Comparison of ENCODE assay signal across 8 cellular contexts in the genomic region with DNA sequence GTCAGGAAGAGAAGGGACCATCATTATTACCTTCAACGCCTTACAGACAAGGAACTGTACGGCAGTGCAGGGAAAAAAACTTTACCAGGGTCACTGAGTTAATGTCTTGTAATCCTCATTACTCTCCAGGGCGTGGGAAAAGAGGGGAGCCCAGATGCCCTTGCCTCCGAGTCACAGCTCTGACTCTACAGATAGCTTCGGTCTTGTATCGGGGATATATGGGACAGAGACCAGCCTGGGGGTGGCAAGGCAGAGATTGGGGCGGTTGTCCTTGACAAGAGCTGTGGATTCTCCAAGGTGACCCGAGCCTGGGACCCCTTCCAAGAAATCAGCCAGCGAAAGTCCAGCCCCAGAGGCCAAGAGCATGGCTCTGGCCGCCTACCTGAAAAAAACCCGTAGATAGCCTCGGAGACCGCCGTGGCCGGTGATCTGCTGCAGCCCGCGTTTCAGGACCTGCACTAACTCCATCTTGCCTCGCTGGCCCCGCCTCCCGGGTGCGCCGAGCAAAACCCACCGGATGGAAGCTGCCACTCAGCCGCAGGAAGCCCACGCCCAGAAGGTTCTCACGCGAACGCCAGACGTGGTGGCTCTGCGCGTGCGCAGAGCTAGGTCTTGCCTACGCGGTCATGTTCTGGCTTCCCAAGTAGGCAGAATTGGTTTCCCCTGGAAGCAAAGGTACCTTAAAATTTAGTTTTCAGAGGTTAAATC. TPM values are rescaled to one million over a fixed set of nuclear protein-coding genes. Genes with fewer than 3 reads are reported as not detected.
DNase-seq lines count a peak whose midpoint lies in the region; ATAC-seq, FAIRE-seq and TF ChIP-seq lines count a peak whose summit lies in the region.

A gene (minus strand): TSS at position 485 of the 708 bp plus-strand sequence. CDS start 17 bp downstream, at position 468.

- peaks cover 7% of the 10 kb centered on the region for H3K9me3 Mint-ChIP-seq in activated CD8-positive, alpha-beta memory T cell treated with anti-CD3 and anti-CD28 coated beads, Interleukin-2, amount 10 ng/mL, durations not matched to agents 7 days and 5 days (ENCODE audit: low read depth)
- H3K9me3 Mint-ChIP-seq in endodermal cell, result peaks cover 23% of the 10 kb centered on the region

- peak within 1 kb of the TSS; percentile 86 for H3K27ac Mint-ChIP-seq in activated CD8-positive, alpha-beta memory T cell treated with anti-CD3 and anti-CD28 coated beads, Interleukin-2, amount 10 ng/mL, durations not matched to agents 7 days and 5 days
- H3K27ac Mint-ChIP-seq in endodermal cell, result peak within 1 kb of the TSS; percentile 95

- CTCF ChIA-PET in activated CD8-positive, alpha-beta memory T cell treated with anti-CD3 and anti-CD28 coated beads, Interleukin-2, amount 10 ng/mL, durations not matched to agents 7 days and 5 days (lab: Charles Lee), result interaction anchor here (0.6 to 1.4 kb wide), 12 partner anchors 12 to 698 kb away, joined by 3 to 5 read pairs (median 3); a partner anchor contains a TSS

- peaks cover 42% of the 10 kb centered on the region for H3K4me1 Mint-ChIP-seq in activated CD8-positive, alpha-beta memory T cell treated with anti-CD3 and anti-CD28 coated beads, Interleukin-2, amount 10 ng/mL, durations not matched to agents 7 days and 5 days
- H3K4me1 Mint-ChIP-seq in endodermal cell, result peaks cover 12% of the 10 kb centered on the region

- no peak for TF ChIP-seq CTCF in endodermal cell (conservative IDR thresholded peaks at IDR 0.05)

- peak within 1 kb of the TSS; percentile 86 for H3K9ac ChIP-seq in endodermal cell (ENCODE audit: extremely low read depth, low read length, poor library complexity, severe bottlenecking)

- no peaks in the 10 kb centered on the region for H3K4me1 ChIP-seq in endodermal cell (ENCODE audit: control insufficient read depth, insufficient read depth, low read length)

- peak within 1 kb of the TSS; percentile 91 for H3K4me3 Mint-ChIP-seq in activated CD8-positive, alpha-beta memory T cell treated with anti-CD3 and anti-CD28 coated beads, Interleukin-2, amount 10 ng/mL, durations not matched to agents 7 days and 5 days
- peak within 1 kb of the TSS; percentile 97 for H3K4me3 Mint-ChIP-seq in endodermal cell

- H3K4me3 ChIP-seq in endodermal cell (ENCODE audit: low read length), result peak within 1 kb of the TSS; percentile 98

- H3K27ac ChIP-seq in endodermal cell (ENCODE audit: low read depth, low read length), result no peak within 1 kb of the TSS

- peak; percentile 84 for FAIRE-seq in HTR-8/SVneo (lab: Jason Lieb, UNC)

- H3K36me3 ChIP-seq in endodermal cell (ENCODE audit: control insufficient read depth, insufficient read depth, low read length), result peaks cover 18% of the 10 kb centered on the region

- 0 to 1% methylated on average over 19 to 34 of the region's 34 CpGs for WGBS in endodermal cell (ENCODE audit: insufficient coverage in 1 of 2, insufficient read length in 1 of 2), 2 experiments

- no peaks in the 10 kb centered on the region for H3K27me3 ChIP-seq in endodermal cell (ENCODE audit: control insufficient read depth, insufficient read depth, low read length, poor library complexity, severe bottlenecking)

- ATAC-seq in GM21367 (IDR thresholded peaks at IDR 0.05; ENCODE audit: unreplicated experiment), result peak; percentile 96
- ATAC-seq in activated CD8-positive, alpha-beta memory T cell treated with anti-CD3 and anti-CD28 coated beads, Interleukin-2, amount 10 ng/mL, durations not matched to agents 7 days and 5 days, result peak; percentile 100

- H3K9me3 ChIP-seq in endodermal cell (ENCODE audit: control insufficient read depth, low read length), result peaks cover 28% of the 10 kb centered on the region

- peak; percentile 92 for DNase-seq in COLO829 (ENCODE audit: low spot score)
- DNase-seq in HTR-8/SVneo (ENCODE audit: insufficient read length, low spot score), result peak; percentile 93
- DNase-seq in NOMO-1 treated with dmso at 0.1 percent for 144 hours (lab: John Stamatoyannopoulos, UW; ENCODE audit: unreplicated experiment), result peak; percentile 95
- DNase-seq in activated CD8-positive, alpha-beta memory T cell treated with anti-CD3 and anti-CD28 coated beads, Interleukin-2, amount 10 ng/mL, durations not matched to agents 7 days and 5 days, result peak; percentile 97
- peak; percentile 99 for DNase-seq in endodermal cell
- DNase-seq in mesenteric fat pad (ENCODE audit: low spot score), result peak; percentile 97
- peak; percentile 87 for DNase-seq in stimulated activated CD8-positive, alpha-beta memory T cell treated with anti-CD3 and anti-CD28 coated beads, Interleukin-15, amount 100 ng/mL, for 24 hours (ENCODE audit: low read depth)

- H3K36me3 Mint-ChIP-seq in activated CD8-positive, alpha-beta memory T cell treated with anti-CD3 and anti-CD28 coated beads, Interleukin-2, amount 10 ng/mL, durations not matched to agents 7 days and 5 days, result peaks cover 36% of the 10 kb centered on the region
- H3K36me3 Mint-ChIP-seq in endodermal cell (ENCODE audit: low read depth), result peaks cover 18% of the 10 kb centered on the region

- H3K27me3 Mint-ChIP-seq in activated CD8-positive, alpha-beta memory T cell treated with anti-CD3 and anti-CD28 coated beads, Interleukin-2, amount 10 ng/mL, durations not matched to agents 7 days and 5 days, result no peaks in the 10 kb centered on the region
- H3K27me3 Mint-ChIP-seq in endodermal cell (ENCODE audit: insufficient read depth), result peaks cover 6% of the 10 kb centered on the region

RNA-seq across cellular contexts. Expression of the gene that starts here (rescaled TPM):
- total RNA-seq in activated CD8-positive, alpha-beta memory T cell treated with anti-CD3 and anti-CD28 coated beads, Interleukin-2, amount 10 ng/mL, durations not matched to agents 7 days and 5 days, result 100 to 1,000 TPM; 143 to 148 TPM
- 100 to 1,000 TPM; 113 to 131 TPM for total RNA-seq in endodermal cell
- polyA plus RNA-seq in endodermal cell (2013, experiment 1 of 2), result 151 TPM
- polyA plus RNA-seq in endodermal cell (2013, experiment 2 of 2), result 146 TPM
- 80.6 TPM for total RNA-seq in mesenteric fat pad
